ENCODE assay signal across 1 cellular context in genomic region chr12:92503029-92503931, GRCh38.
TF ChIP-seq lines count a peak whose summit lies in the region.

No MANE protein-coding gene starts in this region.

TF ChIP-seq in HepG2, 621 proteins besides CTCF, POLR2A, EP300 and RAD21 (continued from another document and continues in another):
- TF ChIP-seq, protein P1, sequence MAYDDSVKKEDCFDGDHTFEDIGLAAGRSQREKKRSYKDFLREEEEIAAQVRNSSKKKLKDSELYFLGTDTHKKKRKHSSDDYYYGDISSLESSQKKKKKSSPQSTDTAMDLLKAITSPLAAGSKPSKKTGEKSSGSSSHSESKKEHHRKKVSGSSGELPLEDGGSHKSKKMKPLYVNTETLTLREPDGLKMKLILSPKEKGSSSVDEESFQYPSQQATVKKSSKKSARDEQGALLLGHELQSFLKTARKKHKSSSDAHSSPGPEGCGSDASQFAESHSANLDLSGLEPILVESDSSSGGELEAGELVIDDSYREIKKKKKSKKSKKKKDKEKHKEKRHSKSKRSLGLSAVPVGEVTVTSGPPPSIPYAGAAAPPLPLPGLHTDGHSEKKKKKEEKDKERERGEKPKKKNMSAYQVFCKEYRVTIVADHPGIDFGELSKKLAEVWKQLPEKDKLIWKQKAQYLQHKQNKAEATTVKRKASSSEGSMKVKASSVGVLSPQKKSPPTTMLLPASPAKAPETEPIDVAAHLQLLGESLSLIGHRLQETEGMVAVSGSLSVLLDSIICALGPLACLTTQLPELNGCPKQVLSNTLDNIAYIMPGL (CRISPR knock-in tag; IDR thresholded peaks at IDR 0.05; ENCODE audit: borderline replicate concordance in 1 of 2, low read depth in 1 of 2) = 0 out of 4 replicates have a peak, but pooled peaks of 1 of the 2 experiments have one; percentile 21
- TF ChIP-seq, protein P2, sequence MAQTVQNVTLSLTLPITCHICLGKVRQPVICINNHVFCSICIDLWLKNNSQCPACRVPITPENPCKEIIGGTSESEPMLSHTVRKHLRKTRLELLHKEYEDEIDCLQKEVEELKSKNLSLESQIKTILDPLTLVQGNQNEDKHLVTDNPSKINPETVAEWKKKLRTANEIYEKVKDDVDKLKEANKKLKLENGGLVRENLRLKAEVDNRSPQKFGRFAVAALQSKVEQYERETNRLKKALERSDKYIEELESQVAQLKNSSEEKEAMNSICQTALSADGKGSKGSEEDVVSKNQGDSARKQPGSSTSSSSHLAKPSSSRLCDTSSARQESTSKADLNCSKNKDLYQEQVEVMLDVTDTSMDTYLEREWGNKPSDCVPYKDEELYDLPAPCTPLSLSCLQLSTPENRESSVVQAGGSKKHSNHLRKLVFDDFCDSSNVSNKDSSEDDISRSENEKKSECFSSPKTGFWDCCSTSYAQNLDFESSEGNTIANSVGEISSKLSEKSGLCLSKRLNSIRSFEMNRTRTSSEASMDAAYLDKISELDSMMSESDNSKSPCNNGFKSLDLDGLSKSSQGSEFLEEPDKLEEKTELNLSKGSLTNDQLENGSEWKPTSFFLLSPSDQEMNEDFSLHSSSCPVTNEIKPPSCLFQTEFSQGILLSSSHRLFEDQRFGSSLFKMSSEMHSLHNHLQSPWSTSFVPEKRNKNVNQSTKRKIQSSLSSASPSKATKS (CRISPR knock-in tag; IDR thresholded peaks at IDR 0.05) = no peak
- TF ChIP-seq HNF4A (CRISPR knock-in tag; IDR thresholded peaks at IDR 0.05) = peak; percentile 85
- no peak for TF ChIP-seq MEIS1 (CRISPR knock-in tag; IDR thresholded peaks at IDR 0.05; ENCODE audit: borderline replicate concordance)
- TF ChIP-seq MEF2D (CRISPR knock-in tag; IDR thresholded peaks at IDR 0.05) = no peak
- no peak for TF ChIP-seq AKNA (CRISPR knock-in tag; IDR thresholded peaks at IDR 0.05; ENCODE audit: borderline replicate concordance)
- TF ChIP-seq, protein P3, sequence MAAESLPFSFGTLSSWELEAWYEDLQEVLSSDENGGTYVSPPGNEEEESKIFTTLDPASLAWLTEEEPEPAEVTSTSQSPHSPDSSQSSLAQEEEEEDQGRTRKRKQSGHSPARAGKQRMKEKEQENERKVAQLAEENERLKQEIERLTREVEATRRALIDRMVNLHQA (CRISPR knock-in tag; IDR thresholded peaks at IDR 0.05) = no peak
- TF ChIP-seq HHEX (CRISPR knock-in tag; IDR thresholded peaks at IDR 0.05) = peak; percentile 17; the same call in 1 of the 2 replicates
- no peak for TF ChIP-seq GABPA (IDR thresholded peaks at IDR 0.05; ENCODE audit: low read depth, low read length)
- TF ChIP-seq GABPA (CRISPR knock-in tag; IDR thresholded peaks at IDR 0.05; ENCODE audit: low read depth) = 0 out of 2 replicates have a peak, but pooled peaks have one; percentile 38
- TF ChIP-seq ZSCAN30 (CRISPR knock-in tag; IDR thresholded peaks at IDR 0.05) = no peak
- TF ChIP-seq GATAD2A (CRISPR knock-in tag; IDR thresholded peaks at IDR 0.05) = peak; percentile 86
- TF ChIP-seq ZNF710 (CRISPR knock-in tag; IDR thresholded peaks at IDR 0.05; ENCODE audit: borderline replicate concordance) = no peak
- TF ChIP-seq ZNF552 (CRISPR knock-in tag; IDR thresholded peaks at IDR 0.05; ENCODE audit: borderline replicate concordance) = no peak
- TF ChIP-seq U2AF2 (IDR thresholded peaks at IDR 0.05; ENCODE audit: low read depth, low read length) = no peak
- TF ChIP-seq NR2F6 (IDR thresholded peaks at IDR 0.05) = peak; percentile 76
- peak; percentile 57; the same call in 1 of the 2 replicates for TF ChIP-seq NR2F6 (CRISPR knock-in tag; IDR thresholded peaks at IDR 0.05)
- peak; percentile 56; the same call in 1 of the 2 replicates for TF ChIP-seq ZNF614 (CRISPR knock-in tag; IDR thresholded peaks at IDR 0.05; ENCODE audit: borderline replicate concordance)
- TF ChIP-seq PAWR (CRISPR knock-in tag; IDR thresholded peaks at IDR 0.05; ENCODE audit: borderline replicate concordance) = no peak
- no peak for TF ChIP-seq DNMT1 (CRISPR knock-in tag; IDR thresholded peaks at IDR 0.05)
- no peak for TF ChIP-seq ZNF740 (CRISPR knock-in tag; IDR thresholded peaks at IDR 0.05)
- TF ChIP-seq ZNF615 (CRISPR knock-in tag; IDR thresholded peaks at IDR 0.05; ENCODE audit: borderline replicate concordance) = no peak
- TF ChIP-seq ZNF550 (CRISPR knock-in tag; IDR thresholded peaks at IDR 0.05; ENCODE audit: borderline replicate concordance) = no peak
- TF ChIP-seq, protein P4, sequence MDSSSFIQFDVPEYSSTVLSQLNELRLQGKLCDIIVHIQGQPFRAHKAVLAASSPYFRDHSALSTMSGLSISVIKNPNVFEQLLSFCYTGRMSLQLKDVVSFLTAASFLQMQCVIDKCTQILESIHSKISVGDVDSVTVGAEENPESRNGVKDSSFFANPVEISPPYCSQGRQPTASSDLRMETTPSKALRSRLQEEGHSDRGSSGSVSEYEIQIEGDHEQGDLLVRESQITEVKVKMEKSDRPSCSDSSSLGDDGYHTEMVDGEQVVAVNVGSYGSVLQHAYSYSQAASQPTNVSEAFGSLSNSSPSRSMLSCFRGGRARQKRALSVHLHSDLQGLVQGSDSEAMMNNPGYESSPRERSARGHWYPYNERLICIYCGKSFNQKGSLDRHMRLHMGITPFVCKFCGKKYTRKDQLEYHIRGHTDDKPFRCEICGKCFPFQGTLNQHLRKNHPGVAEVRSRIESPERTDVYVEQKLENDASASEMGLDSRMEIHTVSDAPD (CRISPR knock-in tag; IDR thresholded peaks at IDR 0.05) = no peak
- TF ChIP-seq ZNF605 (CRISPR knock-in tag; IDR thresholded peaks at IDR 0.05) = no peak
- TF ChIP-seq, protein P5, sequence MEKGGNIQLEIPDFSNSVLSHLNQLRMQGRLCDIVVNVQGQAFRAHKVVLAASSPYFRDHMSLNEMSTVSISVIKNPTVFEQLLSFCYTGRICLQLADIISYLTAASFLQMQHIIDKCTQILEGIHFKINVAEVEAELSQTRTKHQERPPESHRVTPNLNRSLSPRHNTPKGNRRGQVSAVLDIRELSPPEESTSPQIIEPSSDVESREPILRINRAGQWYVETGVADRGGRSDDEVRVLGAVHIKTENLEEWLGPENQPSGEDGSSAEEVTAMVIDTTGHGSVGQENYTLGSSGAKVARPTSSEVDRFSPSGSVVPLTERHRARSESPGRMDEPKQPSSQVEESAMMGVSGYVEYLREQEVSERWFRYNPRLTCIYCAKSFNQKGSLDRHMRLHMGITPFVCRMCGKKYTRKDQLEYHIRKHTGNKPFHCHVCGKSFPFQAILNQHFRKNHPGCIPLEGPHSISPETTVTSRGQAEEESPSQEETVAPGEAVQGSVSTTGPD (CRISPR knock-in tag; IDR thresholded peaks at IDR 0.05) = no peak
- no peak for TF ChIP-seq ZNF567 (CRISPR knock-in tag; IDR thresholded peaks at IDR 0.05; ENCODE audit: borderline replicate concordance)
- TF ChIP-seq ETV6 (CRISPR knock-in tag; conservative IDR thresholded peaks at IDR 0.05) = no peak
- TF ChIP-seq TEAD2 (CRISPR knock-in tag; IDR thresholded peaks at IDR 0.05) = no peak
- TF ChIP-seq YEATS4 (CRISPR knock-in tag; IDR thresholded peaks at IDR 0.05; ENCODE audit: borderline replicate concordance) = no peak
- no peak for TF ChIP-seq POLR2AphosphoS2 (IDR thresholded peaks at IDR 0.05; ENCODE audit: low read depth, low read length)
- TF ChIP-seq ZNF563 (CRISPR knock-in tag; IDR thresholded peaks at IDR 0.05) = no peak
- no peak for TF ChIP-seq FOXA1 (IDR thresholded peaks at IDR 0.05)
- TF ChIP-seq FOXA1 (CRISPR knock-in tag; IDR thresholded peaks at IDR 0.05) = peak; percentile 59
- no peak for TF ChIP-seq ZFX (CRISPR knock-in tag; IDR thresholded peaks at IDR 0.05; ENCODE audit: low read depth)
- peak; percentile 82 for TF ChIP-seq RARA (CRISPR knock-in tag; IDR thresholded peaks at IDR 0.05)
- TF ChIP-seq HOXA5 (CRISPR knock-in tag; IDR thresholded peaks at IDR 0.05) = no peak
- no peak for TF ChIP-seq TCF7 (IDR thresholded peaks at IDR 0.05; ENCODE audit: low read depth)
- no peak for TF ChIP-seq EEA1 (CRISPR knock-in tag; IDR thresholded peaks at IDR 0.05; ENCODE audit: borderline replicate concordance)
- no peak for TF ChIP-seq ZSCAN9 (CRISPR knock-in tag; IDR thresholded peaks at IDR 0.05; ENCODE audit: borderline replicate concordance)
- TF ChIP-seq, protein P6, sequence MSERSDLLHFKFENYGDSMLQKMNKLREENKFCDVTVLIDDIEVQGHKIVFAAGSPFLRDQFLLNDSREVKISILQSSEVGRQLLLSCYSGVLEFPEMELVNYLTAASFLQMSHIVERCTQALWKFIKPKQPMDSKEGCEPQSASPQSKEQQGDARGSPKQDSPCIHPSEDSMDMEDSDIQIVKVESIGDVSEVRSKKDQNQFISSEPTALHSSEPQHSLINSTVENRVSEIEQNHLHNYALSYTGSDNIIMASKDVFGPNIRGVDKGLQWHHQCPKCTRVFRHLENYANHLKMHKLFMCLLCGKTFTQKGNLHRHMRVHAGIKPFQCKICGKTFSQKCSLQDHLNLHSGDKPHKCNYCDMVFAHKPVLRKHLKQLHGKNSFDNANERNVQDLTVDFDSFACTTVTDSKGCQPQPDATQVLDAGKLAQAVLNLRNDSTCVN (CRISPR knock-in tag; IDR thresholded peaks at IDR 0.05; ENCODE audit: borderline replicate concordance) = no peak
- 0 out of 2 replicates have a peak, but pooled peaks have one; percentile 15 for TF ChIP-seq KLF12 (CRISPR knock-in tag; IDR thresholded peaks at IDR 0.05; ENCODE audit: borderline replicate concordance)
- no peak for TF ChIP-seq CHCHD3 (CRISPR knock-in tag; IDR thresholded peaks at IDR 0.05)
